2 cellular contexts compared by ENCODE assay signal in genomic region chr2:2109186-2109585, GRCh38.
TF ChIP-seq lines count a peak whose summit lies in the region.

No MANE protein-coding gene starts in this region.

TF ChIP-seq in GM23338, 12 proteins besides CTCF, POLR2A, EP300 and RAD21:
- no peak for TF ChIP-seq ZNF331 (CRISPR knock-in tag; IDR thresholded peaks at IDR 0.05; ENCODE audit: low read depth)
- TF ChIP-seq EZH2phosphoT487 (IDR thresholded peaks at IDR 0.05; ENCODE audit: unreplicated experiment) = no peak
- no peak for TF ChIP-seq JUNB (IDR thresholded peaks at IDR 0.05; ENCODE audit: unreplicated experiment)
- TF ChIP-seq CREB1 (CRISPR knock-in tag; IDR thresholded peaks at IDR 0.05; ENCODE audit: low read depth) = no peak
- no peak for TF ChIP-seq REST (IDR thresholded peaks at IDR 0.05; ENCODE audit: unreplicated experiment)
- TF ChIP-seq ETS1 (IDR thresholded peaks at IDR 0.05) = no peak
- no peak for TF ChIP-seq NANOG (IDR thresholded peaks at IDR 0.05; ENCODE audit: borderline replicate concordance)

TF ChIP-seq in H1, 55 proteins besides CTCF, POLR2A, EP300 and RAD21:
- no peak for TF ChIP-seq CBX5 (IDR thresholded peaks at IDR 0.05; ENCODE audit: low read depth, low read length)
- no peak for TF ChIP-seq NANOG (IDR thresholded peaks at IDR 0.05; ENCODE audit: insufficient read depth, low read depth, low read length, poor library complexity, severe bottlenecking)
- TF ChIP-seq HDAC2 (IDR thresholded peaks at IDR 0.05; ENCODE audit: borderline replicate concordance in 1 of 2, low read depth in 2 of 2, low read length in 2 of 2) = no peak
- no peak for TF ChIP-seq E2F6 (IDR thresholded peaks at IDR 0.05)
- TF ChIP-seq CEBPB (IDR thresholded peaks at IDR 0.05; ENCODE audit: low read depth, low read length) = no peak
- TF ChIP-seq EZH2 (IDR thresholded peaks at IDR 0.05; ENCODE audit: low read depth, low read length, severe bottlenecking) = no peak
- TF ChIP-seq CHD1 (IDR thresholded peaks at IDR 0.05; ENCODE audit: low read depth, low read length) = no peak
- no peak for TF ChIP-seq ASH2L (IDR thresholded peaks at IDR 0.05; ENCODE audit: low read length)
